ENCODE assay signal across 1 cellular context in the genomic region with DNA sequence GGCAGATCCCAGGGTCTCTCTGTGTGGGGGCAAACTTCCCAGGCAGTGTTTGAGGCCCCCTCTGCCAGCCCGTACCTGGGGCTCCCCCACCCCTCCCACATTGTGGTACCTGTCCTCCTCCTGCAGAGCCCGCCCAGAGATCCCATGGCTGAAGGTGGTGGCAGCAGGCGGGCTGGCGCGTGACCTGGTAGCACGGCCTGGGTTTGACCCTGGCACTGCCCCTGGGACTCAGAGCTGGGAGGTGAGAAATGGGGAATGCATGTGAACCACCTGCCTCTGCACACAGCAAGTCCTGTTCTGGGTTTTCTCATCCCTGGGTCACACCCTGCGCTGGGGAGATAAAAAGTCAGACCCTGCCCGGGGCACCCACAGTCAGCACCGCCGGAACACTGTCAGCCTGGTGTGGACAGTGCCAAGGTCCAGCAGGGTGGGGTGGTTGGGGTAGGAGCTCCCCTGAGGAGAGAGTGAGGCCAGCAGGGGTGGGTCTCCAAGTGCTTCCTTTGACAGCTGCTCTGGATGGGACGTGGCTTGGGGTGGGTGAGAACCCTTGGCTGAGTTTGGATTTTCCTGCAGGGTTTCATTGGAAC.
TF ChIP-seq lines count a peak whose summit lies in the region.

No MANE protein-coding gene starts in this region.

TF ChIP-seq in HEK293, 187 proteins besides CTCF, POLR2A, EP300 and RAD21 (continued from another document):
- TF ChIP-seq, protein P1, sequence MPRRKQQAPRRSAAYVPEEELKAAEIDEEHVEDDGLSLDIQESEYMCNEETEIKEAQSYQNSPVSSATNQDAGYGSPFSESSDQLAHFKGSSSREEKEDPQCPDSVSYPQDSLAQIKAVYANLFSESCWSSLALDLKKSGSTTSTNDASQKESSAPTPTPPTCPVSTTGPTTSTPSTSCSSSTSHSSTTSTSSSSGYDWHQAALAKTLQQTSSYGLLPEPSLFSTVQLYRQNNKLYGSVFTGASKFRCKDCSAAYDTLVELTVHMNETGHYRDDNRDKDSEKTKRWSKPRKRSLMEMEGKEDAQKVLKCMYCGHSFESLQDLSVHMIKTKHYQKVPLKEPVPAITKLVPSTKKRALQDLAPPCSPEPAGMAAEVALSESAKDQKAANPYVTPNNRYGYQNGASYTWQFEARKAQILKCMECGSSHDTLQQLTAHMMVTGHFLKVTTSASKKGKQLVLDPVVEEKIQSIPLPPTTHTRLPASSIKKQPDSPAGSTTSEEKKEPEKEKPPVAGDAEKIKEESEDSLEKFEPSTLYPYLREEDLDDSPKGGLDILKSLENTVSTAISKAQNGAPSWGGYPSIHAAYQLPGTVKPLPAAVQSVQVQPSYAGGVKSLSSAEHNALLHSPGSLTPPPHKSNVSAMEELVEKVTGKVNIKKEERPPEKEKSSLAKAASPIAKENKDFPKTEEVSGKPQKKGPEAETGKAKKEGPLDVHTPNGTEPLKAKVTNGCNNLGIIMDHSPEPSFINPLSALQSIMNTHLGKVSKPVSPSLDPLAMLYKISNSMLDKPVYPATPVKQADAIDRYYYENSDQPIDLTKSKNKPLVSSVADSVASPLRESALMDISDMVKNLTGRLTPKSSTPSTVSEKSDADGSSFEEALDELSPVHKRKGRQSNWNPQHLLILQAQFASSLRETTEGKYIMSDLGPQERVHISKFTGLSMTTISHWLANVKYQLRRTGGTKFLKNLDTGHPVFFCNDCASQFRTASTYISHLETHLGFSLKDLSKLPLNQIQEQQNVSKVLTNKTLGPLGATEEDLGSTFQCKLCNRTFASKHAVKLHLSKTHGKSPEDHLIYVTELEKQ (tag by site-specific recombination; IDR thresholded peaks at IDR 0.05; ENCODE audit: borderline replicate concordance), result no peak
- TF ChIP-seq, protein P2, sequence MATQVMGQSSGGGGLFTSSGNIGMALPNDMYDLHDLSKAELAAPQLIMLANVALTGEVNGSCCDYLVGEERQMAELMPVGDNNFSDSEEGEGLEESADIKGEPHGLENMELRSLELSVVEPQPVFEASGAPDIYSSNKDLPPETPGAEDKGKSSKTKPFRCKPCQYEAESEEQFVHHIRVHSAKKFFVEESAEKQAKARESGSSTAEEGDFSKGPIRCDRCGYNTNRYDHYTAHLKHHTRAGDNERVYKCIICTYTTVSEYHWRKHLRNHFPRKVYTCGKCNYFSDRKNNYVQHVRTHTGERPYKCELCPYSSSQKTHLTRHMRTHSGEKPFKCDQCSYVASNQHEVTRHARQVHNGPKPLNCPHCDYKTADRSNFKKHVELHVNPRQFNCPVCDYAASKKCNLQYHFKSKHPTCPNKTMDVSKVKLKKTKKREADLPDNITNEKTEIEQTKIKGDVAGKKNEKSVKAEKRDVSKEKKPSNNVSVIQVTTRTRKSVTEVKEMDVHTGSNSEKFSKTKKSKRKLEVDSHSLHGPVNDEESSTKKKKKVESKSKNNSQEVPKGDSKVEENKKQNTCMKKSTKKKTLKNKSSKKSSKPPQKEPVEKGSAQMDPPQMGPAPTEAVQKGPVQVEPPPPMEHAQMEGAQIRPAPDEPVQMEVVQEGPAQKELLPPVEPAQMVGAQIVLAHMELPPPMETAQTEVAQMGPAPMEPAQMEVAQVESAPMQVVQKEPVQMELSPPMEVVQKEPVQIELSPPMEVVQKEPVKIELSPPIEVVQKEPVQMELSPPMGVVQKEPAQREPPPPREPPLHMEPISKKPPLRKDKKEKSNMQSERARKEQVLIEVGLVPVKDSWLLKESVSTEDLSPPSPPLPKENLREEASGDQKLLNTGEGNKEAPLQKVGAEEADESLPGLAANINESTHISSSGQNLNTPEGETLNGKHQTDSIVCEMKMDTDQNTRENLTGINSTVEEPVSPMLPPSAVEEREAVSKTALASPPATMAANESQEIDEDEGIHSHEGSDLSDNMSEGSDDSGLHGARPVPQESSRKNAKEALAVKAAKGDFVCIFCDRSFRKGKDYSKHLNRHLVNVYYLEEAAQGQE (tag by site-specific recombination; IDR thresholded peaks at IDR 0.05), result no peak
- no peak for TF ChIP-seq ZNF302 (tag by site-specific recombination; IDR thresholded peaks at IDR 0.05; ENCODE audit: low read depth)
- no peak for TF ChIP-seq GFI1B (tag by site-specific recombination; IDR thresholded peaks at IDR 0.05)
- no peak for TF ChIP-seq ZFP69B (tag by site-specific recombination; IDR thresholded peaks at IDR 0.05)
